ENCODE assay signal across 19 cellular contexts in genomic region chr4:183175631-183176232, GRCh38.
A peak's percentile ranks its signal among the peaks of the same experiment; 100 is the strongest.
DNase-seq lines count a peak whose midpoint lies in the region; ATAC-seq, FAIRE-seq and TF ChIP-seq lines count a peak whose summit lies in the region.
"Had no signal": no experiment of that assay in that cellular context is flagged by ENCODE, and none has a peak within 500 bp of the region (broad histone marks: within the 10 kb centered on the region; RNA-seq: fewer than 3 reads in every experiment).

No MANE protein-coding gene starts in this region.

- WGBS in A549 (ENCODE audit: missing lambda C conversion rate) = 3% methylated on average over 5 of the region's 5 CpGs

- H3K4me1 ChIP-seq in A549 (peaks cover 64% of the 10 kb centered on the region), HAP-1 (peaks cover 54% of the 10 kb centered on the region), SJCRH30 (peaks cover 16% of the 10 kb centered on the region)

- H3K9me3 ChIP-seq in A549 (no peaks in the 10 kb centered on the region), HAP-1 (no peaks in the 10 kb centered on the region), SJCRH30 (replicated peaks) (no peaks in the 10 kb centered on the region)
- H3K9me3 ChIP-seq: psoas muscle, thoracic aorta had no signal

- no peak for TF ChIP-seq POLR2A in A549 (IDR thresholded peaks at IDR 0.05; ENCODE audit: low read length)

- peak in 1 of 2 experiments; percentile 48; a peak in 3 of 6 replicates for ATAC-seq in A549
- ATAC-seq in SK-N-SH treated with all-trans-retinoic acid at 6 μM for 48 hours = peak; percentile 80
- ATAC-seq in GM19324 (IDR thresholded peaks at IDR 0.05; ENCODE audit: low FRiP score, unreplicated experiment) = no peak
- no peak for ATAC-seq in GM21528 (IDR thresholded peaks at IDR 0.05; ENCODE audit: low FRiP score, unreplicated experiment)
- ATAC-seq: effector memory CD8-positive, alpha-beta T cell; GM12878; psoas muscle had no signal

- in situ Hi-C loops in HAP-1 (cut with MboI; ENCODE audit: low sequenced_read_pairs) = no loop called here

- no peak for TF ChIP-seq EP300 in A549 (IDR thresholded peaks at IDR 0.05)

- no peak for TF ChIP-seq RAD21 in A549 (conservative IDR thresholded peaks at IDR 0.05 in 1 of 2, IDR thresholded peaks at IDR 0.05 in 1 of 2)

- no peaks in the 10 kb centered on the region for H3K27me3 ChIP-seq in HAP-1 (ENCODE audit: low read depth)
- H3K27me3 ChIP-seq in SJCRH30 = no peaks in the 10 kb centered on the region

- POLR2A ChIA-PET in A549 (lab: Yijun Ruan, JAX) = interaction anchor here (1.0 kb wide), 1 partner anchor 77 kb away, joined by 3 read pairs; the partner anchor contains the start of gene WWC2

- H3K36me3 ChIP-seq in HAP-1 (replicated peaks) (no peaks in the 10 kb centered on the region; the same call in 1 of the 2 replicates), SJCRH30 (no peaks in the 10 kb centered on the region)
- H3K36me3 ChIP-seq: thoracic aorta had no signal

- H3K4me3 ChIP-seq in A549 = no peak overlapping the region
- H3K4me3 ChIP-seq in HAP-1 = no peak overlapping the region
- H3K4me3 ChIP-seq in SJCRH30 = no peak overlapping the region
- H3K4me3 ChIP-seq: GM12878, psoas muscle, thoracic aorta had no signal

- H3K27ac ChIP-seq in A549 = peak overlapping the region; percentile 71 to 80
- H3K27ac ChIP-seq in SJCRH30 = no peak overlapping the region
- H3K27ac ChIP-seq: psoas muscle, thoracic aorta had no signal

- DNase-seq in A549 (ENCODE audit: low read depth in 1 of 2, low spot score in 1 of 2) (peak in 1 of 2 experiments; percentile 31), HAP-1 (ENCODE audit: low spot score in 2 of 2) (peak; percentile 44 to 66), hepatic stellate cell (ENCODE audit: low spot score) (peak; percentile 30), SJCRH30 (no peak), NCI-H1048 (lab: John Stamatoyannopoulos, UW) (no peak)
- DNase-seq: AML-193; anterior cingulate cortex; DMS79 treated with DMSO at 0.1 percent for 48 hours; effector memory CD8-positive, alpha-beta T cell; kidney; NCI-H1105 treated with DMSO at 0.1 percent for 48 hours; NCI-H510A treated with DMSO at 0.1 percent for 48 hours; psoas muscle; T-helper 2 cell had no signal

- CTCF ChIA-PET in A549 (lab: Yijun Ruan, JAX) = interaction anchor here (0.7 kb wide), 1 partner anchor 68 kb away, joined by 3 read pairs; no protein-coding TSS in a partner anchor

- peak overlapping the region; percentile 72 for H3K4me2 ChIP-seq in A549

- TF ChIP-seq CTCF in A549 (IDR thresholded peaks at IDR 0.05) = no peak

- no peak for FAIRE-seq in A549 (lab: Jason Lieb, UNC)
- FAIRE-seq: GM12878, kidney had no signal

TF ChIP-seq in A549, 52 proteins besides CTCF, POLR2A, EP300 and RAD21:
- TF ChIP-seq BHLHE40 (IDR thresholded peaks at IDR 0.05; ENCODE audit: low read depth, low read length) (no peak), GATA3 (IDR thresholded peaks at IDR 0.05; ENCODE audit: borderline replicate concordance) (peak; percentile 53; the same call in 1 of the 2 replicates)

TF ChIP-seq in SK-N-SH treated with all-trans-retinoic acid at 6 μM for 48 hours, 23 proteins besides CTCF, POLR2A, EP300 and RAD21:
- TF ChIP-seq ESRRG (CRISPR knock-in tag; IDR thresholded peaks at IDR 0.05) (no peak), ISL1 (CRISPR knock-in tag; IDR thresholded peaks at IDR 0.05) (peak; percentile 50)

Comparison
In these comparisons a context has a peak if more than half of its experiments do, and no peak if none do; other contexts are left out.
1. DNase-seq: peak in HAP-1 (2 of 2) and hepatic stellate cell (single experiment); none in SJCRH30 (0 of 2) and NCI-H1048 (single experiment).